In the genomic region with DNA sequence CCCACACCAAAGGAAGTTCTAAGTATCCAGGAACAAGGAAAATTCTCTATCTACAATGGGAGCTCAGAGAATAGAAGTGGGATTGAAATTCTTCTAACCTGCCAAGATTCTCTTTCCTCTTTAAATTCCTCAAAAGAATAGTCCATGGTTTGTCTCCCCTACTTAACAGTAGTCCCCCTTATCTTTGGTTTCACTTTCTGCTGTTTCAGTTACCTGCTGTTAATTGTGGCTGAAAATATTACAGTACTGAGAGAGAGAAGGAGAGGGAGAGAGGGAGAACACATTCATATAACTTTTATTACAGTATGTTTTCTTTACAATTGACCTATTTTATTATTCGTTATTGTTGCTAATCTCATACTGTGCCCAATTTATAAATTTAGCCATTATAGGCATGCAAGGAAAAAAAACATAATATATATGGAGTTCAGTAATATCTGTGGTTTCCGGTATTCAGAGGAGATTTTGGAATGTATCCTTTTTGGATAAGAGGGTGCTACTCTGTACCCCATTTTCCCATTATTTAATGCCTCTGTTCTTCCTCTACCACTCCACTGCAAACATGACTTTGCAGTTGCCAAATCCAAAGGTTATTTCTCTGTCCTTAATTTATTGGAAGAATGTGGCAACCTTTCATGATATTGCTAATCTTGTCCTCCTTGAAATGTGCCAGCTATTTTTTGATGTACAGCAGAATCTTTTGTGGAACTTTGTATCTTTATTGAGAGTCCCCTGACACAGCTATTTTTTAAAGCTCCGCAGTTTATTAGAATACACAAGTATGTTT, we compare ENCODE assay signal across 14 cellular contexts.
DNase-seq lines count a peak whose midpoint lies in the region; ATAC-seq and TF ChIP-seq lines count a peak whose summit lies in the region.
"Had no signal": no experiment of that assay in that cellular context is flagged by ENCODE, and none has a peak within 500 bp of the region (broad histone marks: within the 10 kb centered on the region; RNA-seq: fewer than 3 reads in every experiment).

No MANE protein-coding gene starts in this region.

- 80% methylated on average over 3 of the region's 3 CpGs for WGBS in liver

- peaks cover 10% of the 10 kb centered on the region for H3K4me1 ChIP-seq in CD4-positive, CD25-positive, alpha-beta regulatory T cell (ENCODE audit: control insufficient read depth, insufficient read depth, low read length, poor library complexity, severe bottlenecking)
- H3K4me1 ChIP-seq in liver (ENCODE audit: control insufficient read depth in 4 of 4, insufficient read depth in 4 of 4, low read length in 3 of 4): peaks cover 2 to 7% (median 7%) of the 10 kb centered on the region in 4 donors

- no peaks in the 10 kb centered on the region for H3K27me3 ChIP-seq in CD4-positive, CD25-positive, alpha-beta regulatory T cell (ENCODE audit: control insufficient read depth, insufficient read depth, low read length)
- no peaks in the 10 kb centered on the region for H3K27me3 ChIP-seq in liver (ENCODE audit: control insufficient read depth in 4 of 4, insufficient read depth in 4 of 4, low read length in 3 of 4)

- no peak for TF ChIP-seq RAD21 in liver (IDR thresholded peaks at IDR 0.05)

- H3K36me3 Mint-ChIP-seq in CD4-positive, CD25-positive, alpha-beta regulatory T cell: peaks cover 31% of the 10 kb centered on the region
- H3K36me3 Mint-ChIP-seq in activated CD8-positive, alpha-beta T cell treated with anti-CD3 and anti-CD28 coated beads, Interleukin-2, amount 10 ng/mL, durations not matched to agents 7 days and 5 days (ENCODE audit: low read depth): peaks cover 31% of the 10 kb centered on the region

- peaks cover 18% of the 10 kb centered on the region for H3K36me3 ChIP-seq in CD4-positive, CD25-positive, alpha-beta regulatory T cell (ENCODE audit: control insufficient read depth, insufficient read depth, low read length)
- H3K36me3 ChIP-seq in liver (ENCODE audit: control insufficient read depth in 4 of 4, insufficient read depth in 3 of 4, low read depth in 1 of 4, low read length in 3 of 4): peaks cover 0 to 2% (median 0%) of the 10 kb centered on the region in 4 donors

- H3K4me3 Mint-ChIP-seq in CD4-positive, CD25-positive, alpha-beta regulatory T cell: no peak overlapping the region
- no peak overlapping the region for H3K4me3 Mint-ChIP-seq in activated CD8-positive, alpha-beta T cell treated with anti-CD3 and anti-CD28 coated beads, Interleukin-2, amount 10 ng/mL, durations not matched to agents 7 days and 5 days
- H3K4me3 Mint-ChIP-seq: activated B cell treated with CpG ODN at 0.5 μM for 24 hours, B cell had no signal

- peak overlapping the region in 2 of 3 donors; percentile 42 to 90 for H3K27ac Mint-ChIP-seq in CD4-positive, CD25-positive, alpha-beta regulatory T cell
- no peak overlapping the region for H3K27ac Mint-ChIP-seq in activated CD8-positive, alpha-beta T cell treated with anti-CD3 and anti-CD28 coated beads, Interleukin-2, amount 10 ng/mL, durations not matched to agents 7 days and 5 days
- H3K27ac Mint-ChIP-seq: activated B cell treated with CpG ODN at 0.5 μM for 24 hours, B cell had no signal

- no peaks in the 10 kb centered on the region for H3K27me3 Mint-ChIP-seq in CD4-positive, CD25-positive, alpha-beta regulatory T cell
- H3K27me3 Mint-ChIP-seq in activated CD8-positive, alpha-beta T cell treated with anti-CD3 and anti-CD28 coated beads, Interleukin-2, amount 10 ng/mL, durations not matched to agents 7 days and 5 days (ENCODE audit: low read depth): no peaks in the 10 kb centered on the region
- H3K27me3 Mint-ChIP-seq: activated B cell treated with CpG ODN at 0.5 μM for 24 hours, B cell had no signal

- H3K9me3 Mint-ChIP-seq in CD4-positive, CD25-positive, alpha-beta regulatory T cell: no peaks in the 10 kb centered on the region
- H3K9me3 Mint-ChIP-seq in activated CD8-positive, alpha-beta T cell treated with anti-CD3 and anti-CD28 coated beads, Interleukin-2, amount 10 ng/mL, durations not matched to agents 7 days and 5 days (ENCODE audit: insufficient read depth): no peaks in the 10 kb centered on the region
- H3K9me3 Mint-ChIP-seq: activated B cell treated with CpG ODN at 0.5 μM for 24 hours had no signal

- DNase-seq in CD4-positive, CD25-positive, alpha-beta regulatory T cell: peak in 1 of 3 donors; percentile 24
- no peak for DNase-seq in activated CD8-positive, alpha-beta T cell treated with anti-CD3 and anti-CD28 coated beads, Interleukin-2, amount 10 ng/mL, durations not matched to agents 7 days and 5 days
- DNase-seq in SHP77 (lab: John Stamatoyannopoulos, UW) (no peak), SHP77 treated with DMSO at 0.1 percent for 48 hours (lab: John Stamatoyannopoulos, UW) (no peak), NCI-H774 (lab: John Stamatoyannopoulos, UW) (no peak)
- DNase-seq: activated B cell treated with CpG ODN at 0.5 μM for 24 hours; activated T-cell treated with anti-CD3 and anti-CD28 coated beads for 4 hours; foreskin melanocyte; stimulated activated CD4-positive, alpha-beta T cell treated with anti-CD3 and anti-CD28 coated beads, Interleukin-1b, Interleukin-23, amount 100 ng/mL, for 48 hours had no signal

- CTCF ChIA-PET in activated CD8-positive, alpha-beta T cell treated with anti-CD3 and anti-CD28 coated beads, Interleukin-2, amount 10 ng/mL, durations not matched to agents 7 days and 5 days (lab: Charles Lee): interaction anchor here (0.6 kb wide), 1 partner anchor 469 kb away, joined by 3 read pairs; no protein-coding TSS in a partner anchor

- ATAC-seq in CD4-positive, CD25-positive, alpha-beta regulatory T cell (ENCODE audit: low read depth in 2 of 2): no peak
- ATAC-seq in GM21619 (IDR thresholded peaks at IDR 0.05; ENCODE audit: unreplicated experiment) (peak; percentile 58), SK-N-SH treated with all-trans-retinoic acid at 6 μM for 48 hours (no peak; the same call in 2 of the 3 replicates)
- peak; percentile 60 for ATAC-seq in activated CD8-positive, alpha-beta T cell treated with anti-CD3 and anti-CD28 coated beads, Interleukin-2, amount 10 ng/mL, durations not matched to agents 7 days and 5 days

- H3K4me3 ChIP-seq in CD4-positive, CD25-positive, alpha-beta regulatory T cell (ENCODE audit: low read depth, low read length): peak overlapping the region; percentile 12
- H3K4me3 ChIP-seq in liver (ENCODE audit: low read depth in 1 of 3, low read length in 3 of 3): no peak overlapping the region

- POLR2A ChIA-PET in activated CD8-positive, alpha-beta T cell treated with anti-CD3 and anti-CD28 coated beads, Interleukin-2, amount 10 ng/mL, durations not matched to agents 7 days and 5 days (lab: Charles Lee): no interaction called here

- H3K9me3 ChIP-seq in CD4-positive, CD25-positive, alpha-beta regulatory T cell (ENCODE audit: control insufficient read depth in 2 of 2, low read length in 2 of 2): no peaks in the 10 kb centered on the region
- H3K9me3 ChIP-seq in liver (ENCODE audit: control insufficient read depth in 4 of 4, low read length in 3 of 4): no peaks in the 10 kb centered on the region

- H3K27ac ChIP-seq in CD4-positive, CD25-positive, alpha-beta regulatory T cell (ENCODE audit: insufficient read depth, low read length, poor library complexity, severe bottlenecking): no peak overlapping the region
- no peak overlapping the region for H3K27ac ChIP-seq in liver (ENCODE audit: low read depth in 1 of 2, low read length in 2 of 2)
- H3K27ac ChIP-seq: HL-60 had no signal

- H3K4me1 Mint-ChIP-seq in CD4-positive, CD25-positive, alpha-beta regulatory T cell: peaks cover 52 to 62% (median 57%) of the 10 kb centered on the region in 4 donors
- H3K4me1 Mint-ChIP-seq in activated CD8-positive, alpha-beta T cell treated with anti-CD3 and anti-CD28 coated beads, Interleukin-2, amount 10 ng/mL, durations not matched to agents 7 days and 5 days (ENCODE audit: low read depth): peaks cover 36% of the 10 kb centered on the region

- H3K9ac ChIP-seq in liver (ENCODE audit: low read depth in 1 of 2, low read length in 2 of 2): no peak overlapping the region

- no peak for TF ChIP-seq CTCF in liver (IDR thresholded peaks at IDR 0.05; ENCODE audit: low read depth, low read length, missing input control)

TF ChIP-seq in liver, 16 proteins besides CTCF, POLR2A, EP300 and RAD21 (continues in another document):
- no peak for TF ChIP-seq FOXA1 (IDR thresholded peaks at IDR 0.05)
- TF ChIP-seq HNF4A (conservative IDR thresholded peaks at IDR 0.05): peak; percentile 42 to 55
- TF ChIP-seq JUND (IDR thresholded peaks at IDR 0.05): no peak
- peak; percentile 20 for TF ChIP-seq SP1 (IDR thresholded peaks at IDR 0.05)
- no peak for TF ChIP-seq TAF1 (conservative IDR thresholded peaks at IDR 0.05)

TF ChIP-seq in SK-N-SH treated with all-trans-retinoic acid at 6 μM for 48 hours, 23 proteins besides CTCF, POLR2A, EP300 and RAD21 (continues in another document):
- TF ChIP-seq ARNTL (CRISPR knock-in tag; IDR thresholded peaks at IDR 0.05; ENCODE audit: borderline replicate concordance, low read depth) (no peak), CSDC2 (CRISPR knock-in tag; IDR thresholded peaks at IDR 0.05) (no peak), TOX (CRISPR knock-in tag; IDR thresholded peaks at IDR 0.05; ENCODE audit: borderline replicate concordance) (no peak)
- TF ChIP-seq, protein P1, sequence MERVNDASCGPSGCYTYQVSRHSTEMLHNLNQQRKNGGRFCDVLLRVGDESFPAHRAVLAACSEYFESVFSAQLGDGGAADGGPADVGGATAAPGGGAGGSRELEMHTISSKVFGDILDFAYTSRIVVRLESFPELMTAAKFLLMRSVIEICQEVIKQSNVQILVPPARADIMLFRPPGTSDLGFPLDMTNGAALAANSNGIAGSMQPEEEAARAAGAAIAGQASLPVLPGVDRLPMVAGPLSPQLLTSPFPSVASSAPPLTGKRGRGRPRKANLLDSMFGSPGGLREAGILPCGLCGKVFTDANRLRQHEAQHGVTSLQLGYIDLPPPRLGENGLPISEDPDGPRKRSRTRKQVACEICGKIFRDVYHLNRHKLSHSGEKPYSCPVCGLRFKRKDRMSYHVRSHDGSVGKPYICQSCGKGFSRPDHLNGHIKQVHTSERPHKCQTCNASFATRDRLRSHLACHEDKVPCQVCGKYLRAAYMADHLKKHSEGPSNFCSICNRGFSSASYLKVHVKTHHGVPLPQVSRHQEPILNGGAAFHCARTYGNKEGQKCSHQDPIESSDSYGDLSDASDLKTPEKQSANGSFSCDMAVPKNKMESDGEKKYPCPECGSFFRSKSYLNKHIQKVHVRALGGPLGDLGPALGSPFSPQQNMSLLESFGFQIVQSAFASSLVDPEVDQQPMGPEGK (CRISPR knock-in tag; IDR thresholded peaks at IDR 0.05; ENCODE audit: borderline replicate concordance): no peak

Comparison
In these comparisons a context has a peak if more than half of its experiments do, and no peak if none do; other contexts are left out.
1. ATAC-seq: peak in GM21619 (single experiment) and activated CD8-positive, alpha-beta T cell treated with anti-CD3 and anti-CD28 coated beads, Interleukin-2, amount 10 ng/mL, durations not matched to agents 7 days and 5 days (single experiment); none in CD4-positive, CD25-positive, alpha-beta regulatory T cell (0 of 2) and SK-N-SH treated with all-trans-retinoic acid at 6 μM for 48 hours (single experiment).